Comparison of ENCODE assay signal across 31 cellular contexts in genomic region chr2:65464604-65465003, GRCh38. TPM values are rescaled to one million over a fixed set of nuclear protein-coding genes. Genes with fewer than 3 reads are reported as not detected.
DNase-seq lines count a peak whose midpoint lies in the region; ATAC-seq and TF ChIP-seq lines count a peak whose summit lies in the region.
"Had no signal": no experiment of that assay in that cellular context is flagged by ENCODE, and none has a peak within 500 bp of the region (broad histone marks: within the 10 kb centered on the region; RNA-seq: fewer than 3 reads in every experiment).

No MANE protein-coding gene starts in this region.

- in situ Hi-C loops in gastrocnemius medialis (cut with MboI; ENCODE audit: low sequenced_read_pairs in 4 of 4) = no loop called here

- DNase-seq in BJ (ENCODE audit: low read depth) = peak; percentile 71
- DNase-seq in HFFc6 = peak; percentile 55
- peak; percentile 81 for DNase-seq in fibroblast of mammary gland (ENCODE audit: low read depth)
- no peak for DNase-seq in gastrocnemius medialis
- DNase-seq in SW 1271 (lab: John Stamatoyannopoulos, UW) = no peak
- DNase-seq in glutamatergic neuron = no peak
- DNase-seq: activated CD4-positive, alpha-beta T cell treated with anti-CD3 and anti-CD28 coated beads for 4 hours; activated CD8-positive, alpha-beta memory T cell treated with anti-CD3 and anti-CD28 coated beads for 24 hours; activated effector memory CD4-positive, alpha-beta T cell treated with Interleukin-2 at 50 U/mL for 16 hours; DMS53; GDM1; head of caudate nucleus; Karpas-422; kidney glomerular epithelial cell; NCI-H1436 treated with DMSO at 0.1 percent for 48 hours; NCI-H774; nephron progenitor cell; ovary; retina; stimulated activated CD4-positive, alpha-beta T cell treated with anti-CD3 and anti-CD28 coated beads, Interleukin-4, amount 100 ng/mL, for 4 hours; upper lobe of right lung had no signal

- CTCF ChIA-PET in BJ (lab: Yijun Ruan, JAX) = interaction anchor here (1.5 kb wide), 1 partner anchor 11 kb away, joined by 5 read pairs; no protein-coding TSS in a partner anchor

- no peaks in the 10 kb centered on the region for H3K36me3 ChIP-seq in BJ (ENCODE audit: control insufficient read depth, insufficient read depth, low read length)
- no peaks in the 10 kb centered on the region for H3K36me3 ChIP-seq in gastrocnemius medialis
- H3K36me3 ChIP-seq: ascending aorta, cardiac muscle cell, ovary, upper lobe of right lung had no signal

- H3K27me3 Mint-ChIP-seq in HFFc6 (ENCODE audit: insufficient read depth) (peaks cover 4% of the 10 kb centered on the region), glutamatergic neuron (ENCODE audit: unreplicated experiment) (peaks cover 3% of the 10 kb centered on the region)

- POLR2A ChIA-PET in BJ (lab: Charles Lee) = no interaction called here

- H3K4me1 ChIP-seq in gastrocnemius medialis = peaks cover 0 to 10% of the 10 kb centered on the region in 2 donors
- H3K4me1 ChIP-seq: ascending aorta, upper lobe of right lung had no signal

- H3K9me3 ChIP-seq in gastrocnemius medialis = no peaks in the 10 kb centered on the region
- H3K9me3 ChIP-seq: ascending aorta, ovary, upper lobe of right lung had no signal

- peaks cover 22% of the 10 kb centered on the region for H3K4me1 Mint-ChIP-seq in HFFc6 (ENCODE audit: low read depth)
- peaks cover 12% of the 10 kb centered on the region for H3K4me1 Mint-ChIP-seq in glutamatergic neuron (ENCODE audit: low read depth, unreplicated experiment)
- H3K4me1 Mint-ChIP-seq: stimulated activated memory B cell treated with anti-CD40 and anti-IgM and Interleukin-4, amounts not matched to agents 10 μg/mL and 1 μg/mL and 100 μg/mL, for 72 hours had no signal

- no peak overlapping the region for H3K27ac Mint-ChIP-seq in HFFc6
- no peak overlapping the region for H3K27ac Mint-ChIP-seq in glutamatergic neuron (ENCODE audit: unreplicated experiment)
- H3K27ac Mint-ChIP-seq: activated naive CD8-positive, alpha-beta T cell; nephron progenitor cell; stimulated activated memory B cell treated with anti-CD40 and anti-IgM and Interleukin-4, amounts not matched to agents 10 μg/mL and 1 μg/mL and 100 μg/mL, for 72 hours had no signal

- ATAC-seq in gastrocnemius medialis = peak; percentile 30 to 56
- ATAC-seq in HG03378 (IDR thresholded peaks at IDR 0.05; ENCODE audit: unreplicated experiment) = no peak
- ATAC-seq: HepG2; stimulated activated memory B cell treated with anti-CD40 and anti-IgM and Interleukin-4, amounts not matched to agents 10 μg/mL and 1 μg/mL and 100 μg/mL, for 72 hours; upper lobe of right lung had no signal

- H3K27me3 ChIP-seq in BJ (ENCODE audit: control insufficient read depth, insufficient read depth, low read length) = no peaks in the 10 kb centered on the region
- H3K27me3 ChIP-seq in gastrocnemius medialis = no peaks in the 10 kb centered on the region
- H3K27me3 ChIP-seq: ascending aorta, cardiac muscle cell, ovary, upper lobe of right lung had no signal

- intact Hi-C loops in gastrocnemius medialis (cut with DNase I; ENCODE audit: low total_unique reads) = no loop called here

- H3K27ac ChIP-seq in gastrocnemius medialis = no peak overlapping the region
- H3K27ac ChIP-seq: ascending aorta, cardiac muscle cell, coronary artery, HL-60, ovary, upper lobe of right lung, VCaP had no signal

- no peak for TF ChIP-seq POLR2A in gastrocnemius medialis (IDR thresholded peaks at IDR 0.05)

- H3K4me3 Mint-ChIP-seq in HFFc6 (no peak overlapping the region), glutamatergic neuron (ENCODE audit: unreplicated experiment) (no peak overlapping the region)
- H3K4me3 Mint-ChIP-seq: activated naive CD8-positive, alpha-beta T cell; nephron progenitor cell; stimulated activated memory B cell treated with anti-CD40 and anti-IgM and Interleukin-4, amounts not matched to agents 10 μg/mL and 1 μg/mL and 100 μg/mL, for 72 hours had no signal

- H3K4me3 ChIP-seq in BJ (ENCODE audit: low read depth, low read length) (no peak overlapping the region), fibroblast of mammary gland (ENCODE audit: control insufficient read depth, low read depth, low read length) (no peak overlapping the region), gastrocnemius medialis (no peak overlapping the region)
- H3K4me3 ChIP-seq: ascending aorta, cardiac muscle cell, coronary artery, lung, ovary, upper lobe of right lung had no signal

- no peaks in the 10 kb centered on the region for H3K9me3 Mint-ChIP-seq in HFFc6
- H3K9me3 Mint-ChIP-seq in glutamatergic neuron (ENCODE audit: unreplicated experiment) = no peaks in the 10 kb centered on the region

- H3K36me3 Mint-ChIP-seq in HFFc6 (ENCODE audit: low read depth) (peaks cover 14% of the 10 kb centered on the region), glutamatergic neuron (ENCODE audit: unreplicated experiment) (no peaks in the 10 kb centered on the region)
- H3K36me3 Mint-ChIP-seq: activated naive CD8-positive, alpha-beta T cell; stimulated activated memory B cell treated with anti-CD40 and anti-IgM and Interleukin-4, amounts not matched to agents 10 μg/mL and 1 μg/mL and 100 μg/mL, for 72 hours had no signal

- TF ChIP-seq CTCF in BJ (IDR thresholded peaks at IDR 0.05; ENCODE audit: insufficient read depth, low read depth, low read length) (no peak), HFFc6 (IDR thresholded peaks at IDR 0.05) (no peak), fibroblast of mammary gland (conservative IDR thresholded peaks at IDR 0.05; ENCODE audit: control insufficient read depth, insufficient read depth, low read depth, low read length) (no peak), gastrocnemius medialis (IDR thresholded peaks at IDR 0.05 in 4 of 5, conservative IDR thresholded peaks at IDR 0.05 in 1 of 5) (no peak), glutamatergic neuron (IDR thresholded peaks at IDR 0.05; ENCODE audit: partially characterized antibody, unreplicated experiment) (no peak)

RNA-seq across cellular contexts. Expression of gene SPRED2, which starts 32.2 kb away (rescaled TPM):
- polyA plus RNA-seq in BJ (2011; rRNA removed) = 11.0 and 13.1 TPM in 2 replicates
- polyA minus RNA-seq in BJ (2011; rRNA and poly(A)+ RNA removed) = 13.0 and 17.9 TPM in 2 replicates
- total RNA-seq in HFFc6 (2021; fragmentation: NEBNext Ultra II Directional; extraction: Animal tissue kit (Norgen Biotek cat#: 25700)) = 10 to 100 TPM; 28.7 to 38.5 (median 33.3) TPM
- total RNA-seq in gastrocnemius medialis (10 to 100 TPM in 1 of 4 donors, 1 to 10 TPM in 3; 4.1 to 12.5 (median 7.4) TPM), glutamatergic neuron (ENCODE audit: unreplicated experiment) (54.5 TPM)

Comparison
In these comparisons a context has a peak if more than half of its experiments do, and no peak if none do; other contexts are left out.
1. DNase-seq: peak in BJ (single experiment), HFFc6 (single experiment) and fibroblast of mammary gland (single experiment); none in gastrocnemius medialis (0 of 2), SW 1271 (0 of 2) and glutamatergic neuron (single experiment).